Comparison of ENCODE assay signal across 23 cellular contexts in the genomic region with DNA sequence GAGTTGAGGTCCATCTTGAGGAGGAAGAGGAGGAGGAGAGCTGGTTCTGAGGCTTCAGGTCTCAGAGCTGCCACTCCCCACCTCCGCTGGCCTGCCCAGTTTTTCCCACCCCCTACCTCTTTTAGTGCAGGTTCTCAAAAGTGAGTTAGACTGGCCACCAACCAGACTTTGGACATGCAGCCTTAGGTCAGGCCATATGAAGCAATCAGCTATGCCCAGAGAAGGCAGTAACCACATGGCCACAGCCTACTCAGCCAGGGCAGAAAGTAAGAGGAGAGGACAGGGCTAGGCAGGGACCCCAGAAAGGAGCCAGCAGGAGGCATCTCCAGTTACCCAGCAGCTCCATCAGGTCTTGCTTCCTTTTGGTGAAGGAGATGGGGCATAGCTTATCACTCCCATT. TPM values are rescaled to one million over a fixed set of nuclear protein-coding genes. Genes with fewer than 3 reads are reported as not detected.
DNase-seq lines count a peak whose midpoint lies in the region; ATAC-seq and TF ChIP-seq lines count a peak whose summit lies in the region.
"Had no signal": no experiment of that assay in that cellular context is flagged by ENCODE, and none has a peak within 500 bp of the region (broad histone marks: within the 10 kb centered on the region; RNA-seq: fewer than 3 reads in every experiment).

No MANE protein-coding gene starts in this region.

- in situ Hi-C loops in gastrocnemius medialis (cut with MboI; ENCODE audit: low sequenced_read_pairs in 4 of 4): no loop called here

- no peaks in the 10 kb centered on the region for H3K36me3 ChIP-seq in gastrocnemius medialis
- H3K36me3 ChIP-seq: BLaER1 treated with 17β-estradiol and CSF1 and Interleukin-3, amounts not matched to agents 10 nM and 100 nM; SJCRH30 had no signal

- H3K4me1 ChIP-seq in gastrocnemius medialis: peaks cover 3 to 14% of the 10 kb centered on the region in 2 donors

- ATAC-seq in gastrocnemius medialis: peak; percentile 40 to 53
- ATAC-seq in sciatic nerve: no peak
- ATAC-seq: PC-3, SK-N-SH treated with all-trans-retinoic acid at 6 μM for 48 hours had no signal

- H3K9me3 ChIP-seq in gastrocnemius medialis: no peaks in the 10 kb centered on the region

- TF ChIP-seq CTCF in gastrocnemius medialis (IDR thresholded peaks at IDR 0.05 in 4 of 5, conservative IDR thresholded peaks at IDR 0.05 in 1 of 5): no peak

- no peaks in the 10 kb centered on the region for H3K27me3 ChIP-seq in gastrocnemius medialis
- H3K27me3 ChIP-seq: BLaER1 treated with 17β-estradiol and CSF1 and Interleukin-3, amounts not matched to agents 10 nM and 100 nM; SJCRH30 had no signal

- peak overlapping the region in 1 of 4 donors; percentile 57 for H3K27ac ChIP-seq in gastrocnemius medialis
- H3K27ac ChIP-seq: BLaER1 treated with 17β-estradiol and CSF1 and Interleukin-3, amounts not matched to agents 10 nM and 100 nM; SJCRH30 had no signal

- no peak for TF ChIP-seq POLR2A in gastrocnemius medialis (IDR thresholded peaks at IDR 0.05)

- DNase-seq in HuH-7 (ENCODE audit: low spot score) (peak; percentile 46), iris pigment epithelial cell (ENCODE audit: low read depth) (peak; percentile 8), myocyte (ENCODE audit: low read depth) (peak; percentile 38), gastrocnemius medialis (no peak), NCI-H2081 (lab: John Stamatoyannopoulos, UW) (no peak), NAMALWA (ENCODE audit: low spot score) (no peak), sciatic nerve (ENCODE audit: low spot score) (no peak)
- DNase-seq: AML-193; CD4-positive, alpha-beta T cell; DMS53; Karpas-422; NCI-H1105; NCI-H1436 treated with DMSO at 0.1 percent for 48 hours; NCI-H187 treated with DMSO at 0.1 percent for 48 hours; NCI-H446; NCI-H524 treated with DMSO at 0.1 percent for 48 hours; NCI-H774; PC-3 had no signal

- intact Hi-C loops in gastrocnemius medialis (cut with DNase I; ENCODE audit: low total_unique reads): no loop called here
- intact Hi-C loops in sciatic nerve (cut with DNase I): no loop called here

- no peak overlapping the region for H3K4me3 ChIP-seq in gastrocnemius medialis
- H3K4me3 ChIP-seq: BLaER1 treated with 17β-estradiol and CSF1 and Interleukin-3, amounts not matched to agents 10 nM and 100 nM; SJCRH30 had no signal

RNA-seq across cellular contexts. Expression of a gene that starts 9.0 kb away (rescaled TPM):
- total RNA-seq in myocyte (0.03 and 0.57 TPM in 2 replicates), gastrocnemius medialis (under 1 TPM in 3 of 4 donors, not detected in 1; 0.04 to 0.70 (median 0.31) TPM), sciatic nerve (4.4 TPM)
- polyA plus RNA-seq in myocyte (2012): 0.30 TPM
- total RNA-seq: Daoy, G401 had no signal

RNA-seq across cellular contexts. Expression of a gene that starts 29.8 kb away (rescaled TPM):
- total RNA-seq in myocyte: 52.3 and 67.2 TPM in 2 replicates
- polyA plus RNA-seq in myocyte (2012): 38.3 TPM
- total RNA-seq in gastrocnemius medialis: 10 to 100 TPM; 34.7 to 52.3 (median 37.4) TPM
- 29.8 TPM for total RNA-seq in sciatic nerve

Comparison
In these comparisons a context has a peak if more than half of its experiments do, and no peak if none do; other contexts are left out.
1. DNase-seq: peak in HuH-7 (single experiment), iris pigment epithelial cell (single experiment) and myocyte (single experiment); none in gastrocnemius medialis (0 of 2), NCI-H2081 (0 of 2), NAMALWA (single experiment) and sciatic nerve (single experiment).